8 cellular contexts compared by ENCODE assay signal in the genomic region with DNA sequence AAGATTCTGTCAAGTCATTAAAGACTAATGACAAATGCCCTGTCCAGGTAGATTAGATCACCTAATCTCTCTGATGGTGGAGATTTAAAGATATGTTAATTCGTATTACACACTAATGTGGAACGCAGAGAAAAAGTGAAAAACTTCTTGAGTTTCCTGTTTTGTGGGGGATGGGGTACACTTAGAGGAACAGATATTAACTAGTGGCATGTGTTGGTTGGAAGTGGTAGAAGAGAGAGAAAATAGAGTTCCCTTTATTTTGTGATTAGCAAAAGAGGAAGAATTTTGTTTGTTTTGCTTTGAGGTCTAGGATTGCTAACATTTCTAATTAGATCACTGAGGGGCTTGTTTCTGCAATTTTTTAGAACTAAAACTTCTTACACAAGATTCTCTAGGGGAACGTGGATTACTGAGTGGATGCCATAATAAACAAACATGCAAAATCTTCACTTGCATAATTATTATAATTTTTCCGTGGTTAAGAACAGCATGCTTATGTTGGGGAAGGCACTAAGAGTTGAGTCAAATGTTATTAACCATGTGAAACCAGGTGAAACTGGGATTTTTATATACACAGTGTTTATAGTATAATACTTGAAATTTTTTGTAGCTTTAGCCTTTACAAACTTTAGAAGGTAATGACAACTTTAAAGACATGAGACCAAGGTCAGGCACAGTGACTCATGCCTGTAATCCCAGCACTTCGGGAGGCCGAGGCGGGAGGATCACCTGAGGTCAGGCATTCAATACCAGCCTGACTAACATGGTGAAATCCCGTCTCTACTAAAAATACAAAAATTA.
DNase-seq lines count a peak whose midpoint lies in the region; ATAC-seq, FAIRE-seq and TF ChIP-seq lines count a peak whose summit lies in the region.

No MANE protein-coding gene starts in this region.

- H3F3A ChIP-seq in Loucy (ENCODE audit: low read depth) = peaks cover 7% of the 10 kb centered on the region

- H3K9me2 ChIP-seq in Loucy (replicated peaks; ENCODE audit: low read depth, low read length) = no peaks in the 10 kb centered on the region

- H3K14ac ChIP-seq in neuronal stem cell (ENCODE audit: low read length) = no peak overlapping the region

- H2BK15ac ChIP-seq in neuronal stem cell (ENCODE audit: low read length) = no peak overlapping the region

- no peak overlapping the region for H4K91ac ChIP-seq in neuronal stem cell (ENCODE audit: low read depth, low read length, poor library complexity)

- H3K36me3 ChIP-seq in Loucy (ENCODE audit: insufficient read depth, low read length) (no peaks in the 10 kb centered on the region), GM12878 (ENCODE audit: control insufficient read depth in 2 of 2, insufficient read depth in 2 of 2, low read length in 1 of 2) (peaks cover 0 to 13% of the 10 kb centered on the region in 2 experiments; a peak in 2 of 4 replicates), neutrophil (no peaks in the 10 kb centered on the region), neuronal stem cell (replicated peaks in 1 of 2; ENCODE audit: control insufficient read depth in 2 of 2, insufficient read depth in 2 of 2, low read length in 2 of 2) (no peaks in the 10 kb centered on the region), MG63 (peaks cover 14% of the 10 kb centered on the region)

- intact Hi-C loops in GM12878 (cut with micrococcal nuclease; ENCODE audit: unreplicated experiment) = loop anchor here (2.0 kb wide), 2 partner anchors 28 to 92 kb away; no protein-coding TSS in a partner anchor

- H3K79me2 ChIP-seq in Loucy (ENCODE audit: insufficient read depth, low read length) = no peaks in the 10 kb centered on the region
- no peaks in the 10 kb centered on the region for H3K79me2 ChIP-seq in GM12878 (ENCODE audit: control insufficient read depth, insufficient read depth, low read length)

- H2BK12ac ChIP-seq in neuronal stem cell (ENCODE audit: low read length) = no peak overlapping the region

- H3K4me2 ChIP-seq in Loucy (ENCODE audit: low read depth, low read length, poor library complexity, severe bottlenecking) = peak overlapping the region; percentile 57
- H3K4me2 ChIP-seq in GM12878 (ENCODE audit: control insufficient read depth, insufficient read depth) = peak overlapping the region; percentile 59
- H3K4me2 ChIP-seq in neuronal stem cell (ENCODE audit: insufficient read depth, low read length, poor library complexity, severe bottlenecking) = no peak overlapping the region

- no peaks in the 10 kb centered on the region for H4K20me1 ChIP-seq in Loucy (ENCODE audit: insufficient read depth, low read length, poor library complexity, severe bottlenecking)
- no peaks in the 10 kb centered on the region for H4K20me1 ChIP-seq in GM12878 (ENCODE audit: control insufficient read depth, insufficient read depth)

- H3K9me3 ChIP-seq in Loucy (ENCODE audit: insufficient read depth, low read depth, low read length) = no peaks in the 10 kb centered on the region
- H3K9me3 ChIP-seq in GM12878 (replicated peaks; ENCODE audit: control insufficient read depth, insufficient read depth, low read length) = no peaks in the 10 kb centered on the region
- no peaks in the 10 kb centered on the region for H3K9me3 ChIP-seq in neutrophil
- H3K9me3 ChIP-seq in neuronal stem cell (replicated peaks in 1 of 2; ENCODE audit: control insufficient read depth in 2 of 2, insufficient read depth in 1 of 2, low read depth in 1 of 2, low read length in 2 of 2) = no peaks in the 10 kb centered on the region
- no peaks in the 10 kb centered on the region for H3K9me3 ChIP-seq in MG63

- H3K9ac ChIP-seq in Loucy (ENCODE audit: low read depth, low read length, poor library complexity, severe bottlenecking) = peak overlapping the region; percentile 17
- H3K9ac ChIP-seq in GM12878 (ENCODE audit: control insufficient read depth, insufficient read depth, low read length) = no peak overlapping the region
- no peak overlapping the region for H3K9ac ChIP-seq in neuronal stem cell (ENCODE audit: low read depth, low read length, poor library complexity)

- RAD21 ChIA-PET in GM12878 (lab: Charles Lee; ENCODE audit: unreplicated experiment) = interaction anchor here (0.6 to 7.7 kb wide), 14 partner anchors 8 to 775 kb away, joined by 3 to 68 read pairs (median 6); no protein-coding TSS in a partner anchor

- FAIRE-seq in GM12878 (lab: Jason Lieb, UNC) = no peak

- no peak overlapping the region for H2BK5ac ChIP-seq in neuronal stem cell (ENCODE audit: low read length)

- H3K18ac ChIP-seq in neuronal stem cell (ENCODE audit: low read length) = no peak overlapping the region

- H3K27ac ChIP-seq in GM12878 (ENCODE audit: control insufficient read depth, insufficient read depth) = peak overlapping the region; percentile 40
- H3K27ac ChIP-seq in neutrophil = peak overlapping the region; percentile 97
- no peak overlapping the region for H3K27ac ChIP-seq in neuronal stem cell (replicated peaks; ENCODE audit: low read length)

- POLR2A ChIA-PET in GM12878 (lab: Charles Lee) = interaction anchor here (0.8 to 1.7 kb wide), 4 partner anchors 16 to 105 kb away, joined by 3 to 7 read pairs (median 4); no protein-coding TSS in a partner anchor

- CTCF ChIA-PET in GM12878 (lab: Yijun Ruan, JAX) = interaction anchor here (0.7 to 5.5 kb wide), 6 partner anchors 28 to 202 kb away, joined by 3 to 59 read pairs (median 5); no protein-coding TSS in a partner anchor

- no peak overlapping the region for H3K4ac ChIP-seq in neuronal stem cell (ENCODE audit: low read length)

- peak; percentile 50 for ATAC-seq in GM19438 (IDR thresholded peaks at IDR 0.05; ENCODE audit: low read depth, unreplicated experiment)
- ATAC-seq in GM12878 = peak; percentile 61
- no peak for ATAC-seq in GM19455 (IDR thresholded peaks at IDR 0.05; ENCODE audit: unreplicated experiment)

- SMC1A ChIA-PET in GM12878 (lab: Charles Lee; ENCODE audit: uncharacterized antibody, unreplicated experiment) = interaction anchor here (0.6 to 5.5 kb wide), 15 partner anchors 8 to 191 kb away, joined by 3 to 48 read pairs (median 16); no protein-coding TSS in a partner anchor

- TSS peak; percentile 17 for BruUV-seq in GM12878 (replicated peaks; lab: Mats Ljungman, UMichigan)

- H3K4me1 ChIP-seq in Loucy (ENCODE audit: insufficient read depth, low read length, poor library complexity, severe bottlenecking) (peaks cover 42% of the 10 kb centered on the region), GM12878 (ENCODE audit: control insufficient read depth, insufficient read depth, low read length) (peaks cover 18% of the 10 kb centered on the region), neutrophil (ENCODE audit: control insufficient read depth in 1 of 2, insufficient read depth in 1 of 2, low read depth in 1 of 2, low read length in 1 of 2) (peaks cover 41 to 44% of the 10 kb centered on the region in 2 experiments), neuronal stem cell (ENCODE audit: control insufficient read depth in 2 of 2, insufficient read depth in 1 of 2, low read depth in 1 of 2, low read length in 2 of 2) (no peaks in the 10 kb centered on the region)

- TF ChIP-seq POLR2A in GM12878 (IDR thresholded peaks at IDR 0.05; ENCODE audit: low read depth, low read length) = no peak

- no peak overlapping the region for H3K23ac ChIP-seq in neuronal stem cell (ENCODE audit: low read depth, low read length, poor library complexity)

- TF ChIP-seq CTCF in Loucy (conservative IDR thresholded peaks at IDR 0.05; ENCODE audit: low read length) (no peak), GM12878 (IDR thresholded peaks at IDR 0.05 in 2 of 3, conservative IDR thresholded peaks at IDR 0.05 in 1 of 3; ENCODE audit: control insufficient read depth in 2 of 3, extremely low read depth in 1 of 3, insufficient read depth in 1 of 3, low read depth in 3 of 3, low read length in 3 of 3) (no peak), neutrophil (IDR thresholded peaks at IDR 0.05) (no peak)

- H2BK120ac ChIP-seq in neuronal stem cell (ENCODE audit: low read depth, low read length) = no peak overlapping the region

- WGBS in GM12878 (ENCODE audit: insufficient coverage, insufficient replicate concordance, low lambda C conversion rate, missing lambda C conversion rate) = under 1% methylated on average over 8 of the region's 8 CpGs
- no CpG with 5 or more reads among the region's 8 CpGs for WGBS in neuronal stem cell (ENCODE audit: extremely low coverage in 2 of 2, insufficient read length in 2 of 2, insufficient replicate concordance in 1 of 2), 2 donors

- H3K79me1 ChIP-seq in neuronal stem cell (ENCODE audit: low read depth, low read length) = no peaks in the 10 kb centered on the region

- DNase-seq in GM12878 (ENCODE audit: low read depth, low spot score) (no peak), neuronal stem cell (ENCODE audit: low spot score) (no peak), MG63 (no peak), DMS79 (lab: John Stamatoyannopoulos, UW) (no peak)

- H2AK5ac ChIP-seq in neuronal stem cell (ENCODE audit: low read depth, low read length) = no peak overlapping the region

- no peak for TF ChIP-seq RAD21 in GM12878 (IDR thresholded peaks at IDR 0.05; ENCODE audit: insufficient read depth, low read depth, low read length)

- peak overlapping the region; percentile 13 for H3K4me3 ChIP-seq in Loucy (ENCODE audit: low read length, poor library complexity, severe bottlenecking)
- H3K4me3 ChIP-seq in GM12878 = no peak overlapping the region
- peak overlapping the region; percentile 21 to 29 for H3K4me3 ChIP-seq in neutrophil (ENCODE audit: low read depth in 1 of 2, low read length in 1 of 2)
- H3K4me3 ChIP-seq in neuronal stem cell (ENCODE audit: low read length in 2 of 2) = no peak overlapping the region
- no peak overlapping the region for H3K4me3 ChIP-seq in MG63

- H2AFZ ChIP-seq in Loucy (ENCODE audit: low read length) = peak overlapping the region; percentile 13
- peak overlapping the region; percentile 28; the same call in 1 of the 2 replicates for H2AFZ ChIP-seq in GM12878 (ENCODE audit: control insufficient read depth, low read depth, low read length)
- no peak overlapping the region for H2AFZ ChIP-seq in neuronal stem cell (ENCODE audit: low read length)

- H4K8ac ChIP-seq in neuronal stem cell (ENCODE audit: low read depth, low read length) = no peak overlapping the region

- TF ChIP-seq EP300 in GM12878 (IDR thresholded peaks at IDR 0.05; ENCODE audit: borderline replicate concordance in 1 of 2, control insufficient read depth in 1 of 2, low read depth in 2 of 2, low read length in 2 of 2) = no peak

- in situ Hi-C loops in GM12878 (cut with MboI) = loop anchor here (25.0 kb wide), 1 partner anchor 106 kb away; a partner anchor contains a TSS

- H3K27me3 ChIP-seq in Loucy (ENCODE audit: insufficient read depth, low read length, poor library complexity, severe bottlenecking) = no peaks in the 10 kb centered on the region
- H3K27me3 ChIP-seq in GM12878 (replicated peaks in 1 of 2; ENCODE audit: control insufficient read depth in 2 of 2, insufficient read depth in 2 of 2, low read length in 1 of 2) = no peaks in the 10 kb centered on the region
- no peaks in the 10 kb centered on the region for H3K27me3 ChIP-seq in neutrophil
- H3K27me3 ChIP-seq in neuronal stem cell (ENCODE audit: control insufficient read depth in 3 of 3, insufficient read depth in 3 of 3, low read depth in 1 of 3, low read length in 3 of 3) = peaks cover 0 to 2% (median 0%) of the 10 kb centered on the region in 3 experiments
- H3K27me3 ChIP-seq in MG63 = no peaks in the 10 kb centered on the region

TF ChIP-seq in GM12878, 131 proteins besides CTCF, POLR2A, EP300 and RAD21 (continues in another document):
- TF ChIP-seq ZNF384 (IDR thresholded peaks at IDR 0.05; ENCODE audit: borderline replicate concordance, low read depth, low read length) (no peak), BMI1 (IDR thresholded peaks at IDR 0.05; ENCODE audit: borderline replicate concordance) (no peak)

Comparison
In these comparisons a context has a peak if more than half of its experiments do, and no peak if none do; other contexts are left out.
1. H3K4me3 ChIP-seq: peak in Loucy (single experiment) and neutrophil (2 of 2); none in GM12878 (single experiment), neuronal stem cell (0 of 2) and MG63 (single experiment).